Comparison of ENCODE assay signal across 8 cellular contexts in the genomic region with DNA sequence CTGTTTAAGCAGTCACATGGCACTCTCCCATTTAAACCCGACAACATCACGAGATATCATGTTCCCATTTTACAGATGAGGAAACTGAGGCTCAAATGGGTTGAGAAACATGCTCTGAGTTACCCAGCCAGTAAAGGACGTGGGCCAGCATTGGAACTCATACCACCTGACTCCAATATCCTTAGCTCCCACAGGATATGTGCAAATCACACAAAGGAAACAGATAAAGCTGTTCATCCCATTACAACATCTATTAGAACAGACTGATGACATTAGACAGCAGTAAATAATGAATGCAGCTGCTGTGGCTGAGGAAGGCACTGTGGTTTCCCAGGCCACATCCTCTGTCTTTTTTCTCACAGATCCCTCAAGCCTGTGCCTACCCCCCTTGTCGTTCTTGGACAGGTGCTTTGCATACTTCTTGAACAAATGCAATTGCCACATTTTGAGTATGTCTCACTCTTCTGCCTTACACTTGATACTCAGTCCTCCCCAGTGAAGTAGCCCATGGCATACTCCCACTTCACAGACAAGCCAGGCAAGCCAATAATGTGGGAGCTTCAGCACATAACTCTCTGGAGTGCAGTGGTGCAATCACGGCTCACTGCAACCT. TPM values are rescaled to one million over a fixed set of nuclear protein-coding genes. Genes with fewer than 3 reads are reported as not detected.
DNase-seq lines count a peak whose midpoint lies in the region; ATAC-seq and TF ChIP-seq lines count a peak whose summit lies in the region.

No MANE protein-coding gene starts in this region.

- no peaks in the 10 kb centered on the region for H3K36me3 ChIP-seq in right lobe of liver

- no peak overlapping the region for H3K27ac Mint-ChIP-seq in Calu3 (ENCODE audit: unreplicated experiment)

- no peaks in the 10 kb centered on the region for H3K4me1 ChIP-seq in right lobe of liver

- peaks cover 36% of the 10 kb centered on the region for H3K4me1 Mint-ChIP-seq in activated T-cell treated with anti-CD3 and anti-CD28 coated beads, Interleukin-2, amount 50 U/mL, for 4 hours (ENCODE audit: low read depth)
- no peaks in the 10 kb centered on the region for H3K4me1 Mint-ChIP-seq in Calu3 (ENCODE audit: low read depth, unreplicated experiment)

- ATAC-seq in GM18909 (IDR thresholded peaks at IDR 0.05; ENCODE audit: poor library complexity, unreplicated experiment) (peak; percentile 99), HG02798 (IDR thresholded peaks at IDR 0.05; ENCODE audit: poor library complexity, unreplicated experiment) (peak; percentile 99), right lobe of liver (peak; percentile 53 to 72 (median 63))
- no peak for ATAC-seq in activated T-cell treated with anti-CD3 and anti-CD28 coated beads, Interleukin-2, amount 50 U/mL, for 4 hours

- WGBS in right lobe of liver (ENCODE audit: insufficient coverage, low coverage, low lambda C conversion rate, missing lambda C conversion rate): 38% methylated on average over 4 of the region's 5 CpGs

- H3K27me3 ChIP-seq in right lobe of liver: no peaks in the 10 kb centered on the region

- no peaks in the 10 kb centered on the region for H3K9me3 Mint-ChIP-seq in activated T-cell treated with anti-CD3 and anti-CD28 coated beads, Interleukin-2, amount 50 U/mL, for 4 hours
- no peaks in the 10 kb centered on the region for H3K9me3 Mint-ChIP-seq in Calu3 (ENCODE audit: low read depth, unreplicated experiment)

- H3K27ac ChIP-seq in RWPE1: peak overlapping the region; percentile 80
- H3K27ac ChIP-seq in right lobe of liver: no peak overlapping the region

- no peak overlapping the region for H3K4me3 Mint-ChIP-seq in activated T-cell treated with anti-CD3 and anti-CD28 coated beads, Interleukin-2, amount 50 U/mL, for 4 hours
- no peak overlapping the region for H3K4me3 Mint-ChIP-seq in Calu3 (ENCODE audit: low read depth, unreplicated experiment)

- DNase-seq in RWPE1 (ENCODE audit: low spot score): no peak
- no peak for DNase-seq in right lobe of liver
- no peak for DNase-seq in NCI-H1417 treated with DMSO at 0.1 percent for 48 hours (lab: John Stamatoyannopoulos, UW)
- no peak for DNase-seq in middle frontal gyrus (ENCODE audit: extremely low spot score, low spot score)
- no peak for DNase-seq in activated T-cell treated with anti-CD3 and anti-CD28 coated beads, Interleukin-2, amount 50 U/mL, for 4 hours
- DNase-seq in Calu3: no peak

- TF ChIP-seq CTCF in RWPE1 (conservative IDR thresholded peaks at IDR 0.05; ENCODE audit: low read depth): no peak
- no peak for TF ChIP-seq CTCF in right lobe of liver (IDR thresholded peaks at IDR 0.05)
- TF ChIP-seq CTCF in Calu3 (IDR thresholded peaks at IDR 0.05; ENCODE audit: unreplicated experiment): no peak

- intact Hi-C loops in right lobe of liver (cut with DNase I): no loop called here
- intact Hi-C loops in Calu3 (cut with micrococcal nuclease; ENCODE audit: unreplicated experiment): no loop called here

- no TSS peak for BruUV-seq in Calu3 (replicated peaks; lab: Mats Ljungman, UMichigan)

- H3K27me3 Mint-ChIP-seq in activated T-cell treated with anti-CD3 and anti-CD28 coated beads, Interleukin-2, amount 50 U/mL, for 4 hours (ENCODE audit: low read depth): no peaks in the 10 kb centered on the region
- no peaks in the 10 kb centered on the region for H3K27me3 Mint-ChIP-seq in Calu3 (ENCODE audit: unreplicated experiment)

- CTCF ChIA-PET in RWPE1 (lab: Yijun Ruan, JAX): no interaction called here
- CTCF ChIA-PET in Calu3 (lab: Charles Lee): no interaction called here

- no peak for TF ChIP-seq POLR2A in right lobe of liver (IDR thresholded peaks at IDR 0.05)

- H3K4me3 ChIP-seq in right lobe of liver: no peak overlapping the region

- H3K9me3 ChIP-seq in right lobe of liver: no peaks in the 10 kb centered on the region

- H3K36me3 Mint-ChIP-seq in activated T-cell treated with anti-CD3 and anti-CD28 coated beads, Interleukin-2, amount 50 U/mL, for 4 hours (ENCODE audit: insufficient read depth): no peaks in the 10 kb centered on the region
- H3K36me3 Mint-ChIP-seq in Calu3 (ENCODE audit: insufficient read depth, unreplicated experiment): no peaks in the 10 kb centered on the region

- POLR2A ChIA-PET in RWPE1 (lab: Yijun Ruan, JAX; ENCODE audit: low non-redundant PET): no interaction called here

RNA-seq across cellular contexts. Expression of a gene that starts 17.7 kb away (rescaled TPM):
- total RNA-seq in right lobe of liver (10 to 100 TPM in 5 of 6 experiments, 1 to 10 TPM in 1; 9.2 to 21.0 (median 12.3) TPM), Calu3 (2022) (13.8 and 16.7 TPM in 2 replicates)
- total RNA-seq in activated T-cell treated with anti-CD3 and anti-CD28 coated beads, Interleukin-2, amount 50 U/mL, for 4 hours: 10 to 100 TPM; 16.3 to 24.6 (median 23.6) TPM

Comparison
In these comparisons a context has a peak if more than half of its experiments do, and no peak if none do; other contexts are left out.
1. ATAC-seq: peak in GM18909 (single experiment), HG02798 (single experiment) and right lobe of liver (4 of 4); none in activated T-cell treated with anti-CD3 and anti-CD28 coated beads, Interleukin-2, amount 50 U/mL, for 4 hours (0 of 2).